Comparison of ENCODE assay signal across 35 cellular contexts in the genomic region with DNA sequence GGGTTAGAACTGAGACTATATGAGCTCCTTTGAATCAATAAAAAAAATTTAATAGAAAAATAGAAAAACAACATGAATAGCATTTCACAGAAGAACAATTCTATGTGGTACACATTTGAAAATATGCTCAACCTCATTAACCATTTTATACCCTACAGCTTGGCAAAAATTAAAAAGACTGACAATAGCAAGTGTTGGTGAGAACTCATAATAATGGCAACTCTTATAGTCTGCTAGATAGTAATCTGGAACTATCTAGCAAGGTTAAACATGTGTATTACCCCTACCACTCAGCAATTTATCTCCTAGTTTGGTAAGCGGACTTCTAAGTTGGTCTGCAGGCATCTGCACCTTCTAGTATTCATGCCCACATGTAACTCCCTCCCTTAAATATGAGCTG.
"Had no signal": no experiment of that assay in that cellular context is flagged by ENCODE, and none has a peak within 500 bp of the region (broad histone marks: within the 10 kb centered on the region; RNA-seq: fewer than 3 reads in every experiment).

No MANE protein-coding gene starts in this region.

- H3K4me3 ChIP-seq: MG63 had no signal

- H3K36me3 ChIP-seq: MG63 had no signal

- H3K27me3 ChIP-seq: MG63 had no signal

- H3K9me3 ChIP-seq: MG63 had no signal

- DNase-seq: Karpas-422, Kasumi-1, MG63, MM.1S, MV-4-11, NCI-H1048, NCI-H1092, NCI-H1092 treated with DMSO at 0.1 percent for 48 hours, NCI-H1105, NCI-H1105 treated with DMSO at 0.1 percent for 48 hours, NCI-H1417, NCI-H1417 treated with DMSO at 0.1 percent for 48 hours, NCI-H1436, NCI-H1436 treated with DMSO at 0.1 percent for 48 hours, NCI-H146, NCI-H1694, NCI-H1694 treated with DMSO at 0.1 percent for 48 hours, NCI-H187, NCI-H187 treated with DMSO at 0.1 percent for 48 hours, NCI-H1930, NCI-H2029, NCI-H2029 treated with DMSO at 0.1 percent for 48 hours, NCI-H2081, NCI-H2081 treated with DMSO at 0.1 percent for 48 hours, NCI-H2107, NCI-H2171, NCI-H2171 treated with DMSO at 0.1 percent for 48 hours, NCI-H2227 treated with DMSO at 0.1 percent for 48 hours, NCI-H226, NCI-H345, NCI-H446, NCI-H446 treated with DMSO at 0.1 percent for 48 hours, NCI-H510A, NCI-H510A treated with DMSO at 0.1 percent for 48 hours, NCI-H524 had no signal
